24 cellular contexts compared by ENCODE assay signal in the genomic region with DNA sequence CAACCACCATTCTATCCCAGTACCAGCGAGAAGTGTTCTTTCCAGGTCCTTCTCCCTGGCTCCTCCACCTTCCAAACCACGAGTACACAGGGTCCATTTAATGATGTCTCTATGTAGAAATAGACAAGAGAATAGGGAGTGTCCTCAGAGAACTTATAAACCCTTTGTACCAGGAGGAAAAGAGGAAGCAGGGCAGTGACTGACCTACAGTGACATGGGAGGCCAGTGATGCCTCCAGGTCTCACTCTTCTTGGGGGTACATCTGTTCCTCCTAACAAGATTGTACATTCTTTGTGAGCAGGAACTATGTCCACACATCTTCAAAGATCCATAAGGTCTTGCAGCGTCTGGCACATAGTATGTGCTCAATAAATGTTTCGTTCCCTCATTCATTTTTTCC. TPM values are rescaled to one million over a fixed set of nuclear protein-coding genes. Genes with fewer than 3 reads are reported as not detected.
DNase-seq lines count a peak whose midpoint lies in the region; ATAC-seq, FAIRE-seq and TF ChIP-seq lines count a peak whose summit lies in the region.
"Had no signal": no experiment of that assay in that cellular context is flagged by ENCODE, and none has a peak within 500 bp of the region (broad histone marks: within the 10 kb centered on the region; RNA-seq: fewer than 3 reads in every experiment).

No MANE protein-coding gene starts in this region.

- BruUV-seq in HepG2 (replicated peaks; lab: Mats Ljungman, UMichigan), result no TSS peak

- H3K27ac Mint-ChIP-seq in astrocyte (ENCODE audit: unreplicated experiment), result no peak overlapping the region
- no peak overlapping the region for H3K27ac Mint-ChIP-seq in naive thymus-derived CD4-positive, alpha-beta T cell
- H3K27ac Mint-ChIP-seq: activated CD4-positive, alpha-beta memory T cell treated with anti-CD3 and anti-CD28 coated beads for 36 hours; activated naive CD4-positive, alpha-beta T cell treated with anti-CD3 and anti-CD28 coated beads for 36 hours; CD8-positive, alpha-beta memory T cell; HFFc6; natural killer cell treated with Interleukin-12 subunit alpha and Interleukin-12 subunit beta and Interleukin-15 and Interleukin-18, amount 100 ng/mL, for 72 hours; progenitor cell of endocrine pancreas; T-helper 1 cell treated with Interleukin-12 subunit alpha and Interleukin-12 subunit beta and Interleukin-4 antibody, amounts not matched to agents 30 μg/mL and 1 μg/mL, for 36 hours had no signal

- H3K27me3 ChIP-seq in right lobe of liver (no peaks in the 10 kb centered on the region), HepG2 (ENCODE audit: control insufficient read depth in 1 of 2, insufficient read depth in 2 of 2, low read length in 2 of 2) (peaks cover 0 to 3% of the 10 kb centered on the region in 2 experiments; a peak in 1 of 5 replicates), astrocyte (ENCODE audit: insufficient read depth, low read length) (peaks cover 9% of the 10 kb centered on the region)
- H3K27me3 ChIP-seq in naive thymus-derived CD4-positive, alpha-beta T cell (ENCODE audit: control insufficient read depth in 2 of 2, insufficient read depth in 2 of 2, low read length in 2 of 2), result no peaks in the 10 kb centered on the region
- H3K27me3 ChIP-seq: ascending aorta had no signal

- H3K4me1 Mint-ChIP-seq in astrocyte (ENCODE audit: low read depth, unreplicated experiment), result no peaks in the 10 kb centered on the region
- peaks cover 0 to 4% (median 0%) of the 10 kb centered on the region in 7 donors for H3K4me1 Mint-ChIP-seq in naive thymus-derived CD4-positive, alpha-beta T cell
- H3K4me1 Mint-ChIP-seq: CD8-positive, alpha-beta memory T cell had no signal

- H3K79me2 ChIP-seq in HepG2 (ENCODE audit: insufficient read depth, low read length), result no peaks in the 10 kb centered on the region
- H3K79me2 ChIP-seq in astrocyte (ENCODE audit: insufficient read depth, low read length), result no peaks in the 10 kb centered on the region

- TF ChIP-seq EP300 in HepG2 (IDR thresholded peaks at IDR 0.05; ENCODE audit: low read depth in 2 of 2, low read length in 2 of 2) (no peak), HepG2 (CRISPR knock-in tag; IDR thresholded peaks at IDR 0.05; ENCODE audit: borderline replicate concordance) (no peak)

- 58% methylated on average over 4 of the region's 4 CpGs for WGBS in right lobe of liver (ENCODE audit: insufficient coverage, low coverage, low lambda C conversion rate, missing lambda C conversion rate)
- WGBS in HepG2 (ENCODE audit: low lambda C conversion rate), result 17% methylated on average over 4 of the region's 4 CpGs

- no peak for TF ChIP-seq RAD21 in HepG2 (CRISPR knock-in tag; IDR thresholded peaks at IDR 0.05)

- CTCF ChIA-PET in HepG2 (lab: Yijun Ruan, JAX; ENCODE audit: low intra/inter-chr PET ratio, low total read pairs), result no interaction called here
- CTCF ChIA-PET in naive thymus-derived CD4-positive, alpha-beta T cell (lab: Charles Lee), result no interaction called here

- peak in 1 of 3 donors; percentile 17 for DNase-seq in right lobe of liver
- no peak for DNase-seq in HepG2 (ENCODE audit: low spot score)
- no peak for DNase-seq in astrocyte (ENCODE audit: low read depth)
- no peak for DNase-seq in naive thymus-derived CD4-positive, alpha-beta T cell
- no peak for DNase-seq in activated T-cell treated with anti-CD3 and anti-CD28 coated beads, Interleukin-2, amount 50 U/mL, for 1 hour
- no peak for DNase-seq in NCI-H2227 treated with DMSO at 0.1 percent for 48 hours (lab: John Stamatoyannopoulos, UW)
- no peak for DNase-seq in T1000 (lab: John Stamatoyannopoulos, UW)
- no peak for DNase-seq in GM12892 (ENCODE audit: insufficient read length)
- DNase-seq: activated CD4-positive, alpha-beta memory T cell treated with anti-CD3 and anti-CD28 coated beads for 36 hours; activated naive CD4-positive, alpha-beta T cell treated with anti-CD3 and anti-CD28 coated beads for 36 hours; activated T-cell treated with anti-CD3 and anti-CD28 coated beads, Interleukin-2, amount 50 U/mL, for 4 hours; CD8-positive, alpha-beta memory T cell; DMS79 treated with DMSO at 0.1 percent for 48 hours; NCI-H510A treated with DMSO at 0.1 percent for 48 hours; spleen; substantia nigra had no signal

- FAIRE-seq in HepG2 (lab: Jason Lieb, UNC), result no peak
- no peak for FAIRE-seq in astrocyte (lab: Jason Lieb, UNC)
- FAIRE-seq in GM12892 (lab: Jason Lieb, UNC), result no peak
- FAIRE-seq: colon had no signal

- in situ Hi-C loops in HepG2 (cut with HindIII; ENCODE audit: extremely low pct_ligation_motif_present, low pct_unique_long_range_greater_than_20kb), result no loop called here

- H3K9me3 ChIP-seq in right lobe of liver, result no peaks in the 10 kb centered on the region
- no peaks in the 10 kb centered on the region for H3K9me3 ChIP-seq in HepG2 (ENCODE audit: low read length)
- no peaks in the 10 kb centered on the region for H3K9me3 ChIP-seq in astrocyte (ENCODE audit: insufficient read depth, low read depth, low read length)
- H3K9me3 ChIP-seq in naive thymus-derived CD4-positive, alpha-beta T cell (ENCODE audit: control insufficient read depth in 2 of 3, low read length in 3 of 3), result no peaks in the 10 kb centered on the region
- H3K9me3 ChIP-seq: ascending aorta, spleen had no signal

- no peak overlapping the region for H3K9ac ChIP-seq in HepG2 (ENCODE audit: insufficient read depth, low read depth, low read length)
- H3K9ac ChIP-seq in astrocyte (ENCODE audit: low read length), result no peak overlapping the region
- H3K9ac ChIP-seq: KMS-11 had no signal

- no peaks in the 10 kb centered on the region for H3K36me3 ChIP-seq in right lobe of liver
- H3K36me3 ChIP-seq in HepG2 (replicated peaks in 1 of 2; ENCODE audit: control insufficient read depth in 1 of 2, insufficient read depth in 2 of 2, low read length in 2 of 2), result no peaks in the 10 kb centered on the region
- H3K36me3 ChIP-seq in astrocyte (ENCODE audit: insufficient read depth, low read length), result no peaks in the 10 kb centered on the region
- H3K36me3 ChIP-seq in naive thymus-derived CD4-positive, alpha-beta T cell (ENCODE audit: control insufficient read depth in 2 of 3, insufficient read depth in 3 of 3, low read length in 3 of 3), result no peaks in the 10 kb centered on the region
- H3K36me3 ChIP-seq: ascending aorta, spleen, WERI-Rb-1 had no signal

- H3K4me3 ChIP-seq in right lobe of liver (no peak overlapping the region), HepG2 (replicated peaks in 1 of 3; ENCODE audit: insufficient read depth in 1 of 3, low read depth in 2 of 3, low read length in 3 of 3) (no peak overlapping the region), astrocyte (ENCODE audit: insufficient read depth, low read depth, low read length) (no peak overlapping the region)
- no peak overlapping the region for H3K4me3 ChIP-seq in naive thymus-derived CD4-positive, alpha-beta T cell (ENCODE audit: low read length)
- H3K4me3 ChIP-seq: ascending aorta, spleen had no signal

- H3K9me3 Mint-ChIP-seq in astrocyte (ENCODE audit: unreplicated experiment), result no peaks in the 10 kb centered on the region
- no peaks in the 10 kb centered on the region for H3K9me3 Mint-ChIP-seq in naive thymus-derived CD4-positive, alpha-beta T cell
- H3K9me3 Mint-ChIP-seq: activated CD4-positive, alpha-beta memory T cell treated with anti-CD3 and anti-CD28 coated beads for 36 hours; activated naive CD4-positive, alpha-beta T cell treated with anti-CD3 and anti-CD28 coated beads for 36 hours; activated T-cell treated with anti-CD3 and anti-CD28 coated beads, Interleukin-2, amount 50 U/mL, for 4 hours; HFFc6; natural killer cell treated with Interleukin-12 subunit alpha and Interleukin-12 subunit beta and Interleukin-15 and Interleukin-18, amount 100 ng/mL, for 72 hours; T-helper 1 cell treated with Interleukin-12 subunit alpha and Interleukin-12 subunit beta and Interleukin-4 antibody, amounts not matched to agents 30 μg/mL and 1 μg/mL, for 36 hours had no signal

- H3K27ac ChIP-seq in right lobe of liver (no peak overlapping the region), HepG2 (ENCODE audit: extremely low read length, insufficient read depth, low read length) (no peak overlapping the region), astrocyte (ENCODE audit: low read depth, low read length) (no peak overlapping the region)
- H3K27ac ChIP-seq in naive thymus-derived CD4-positive, alpha-beta T cell (ENCODE audit: low read depth, low read length), result no peak overlapping the region
- H3K27ac ChIP-seq: ascending aorta, KMS-11, WERI-Rb-1 had no signal

- H3K36me3 Mint-ChIP-seq in astrocyte (ENCODE audit: low read depth, unreplicated experiment), result peaks cover 2% of the 10 kb centered on the region
- peaks cover 0 to 3% (median 0%) of the 10 kb centered on the region in 5 donors for H3K36me3 Mint-ChIP-seq in naive thymus-derived CD4-positive, alpha-beta T cell
- H3K36me3 Mint-ChIP-seq: activated CD4-positive, alpha-beta memory T cell treated with anti-CD3 and anti-CD28 coated beads for 36 hours; CD8-positive, alpha-beta memory T cell; natural killer cell treated with Interleukin-12 subunit alpha and Interleukin-12 subunit beta and Interleukin-15 and Interleukin-18, amount 100 ng/mL, for 72 hours had no signal

- TF ChIP-seq POLR2A in right lobe of liver (IDR thresholded peaks at IDR 0.05) (no peak), HepG2 (IDR thresholded peaks at IDR 0.05; ENCODE audit: insufficient read depth in 1 of 2, low read depth in 2 of 2, low read length in 2 of 2) (no peak), GM12892 (IDR thresholded peaks at IDR 0.05; ENCODE audit: low read depth, low read length) (no peak)

- intact Hi-C loops in right lobe of liver (cut with DNase I) (no loop called here), HepG2 (cut with micrococcal nuclease; ENCODE audit: unreplicated experiment) (no loop called here)
- intact Hi-C loops in naive thymus-derived CD4-positive, alpha-beta T cell (cut with micrococcal nuclease), result no loop called here

- H4K20me1 ChIP-seq in HepG2 (ENCODE audit: insufficient read depth, low read length), result no peaks in the 10 kb centered on the region
- H4K20me1 ChIP-seq in astrocyte (ENCODE audit: insufficient read depth, low read length), result no peaks in the 10 kb centered on the region

- H2AFZ ChIP-seq in HepG2 (ENCODE audit: low read length), result no peak overlapping the region
- H2AFZ ChIP-seq in astrocyte (ENCODE audit: low read depth, low read length), result no peak overlapping the region

- no peak for TF ChIP-seq CTCF in right lobe of liver (IDR thresholded peaks at IDR 0.05)
- no peak for TF ChIP-seq CTCF in HepG2 (CRISPR knock-in tag; IDR thresholded peaks at IDR 0.05)
- no peak for TF ChIP-seq CTCF in astrocyte (IDR thresholded peaks at IDR 0.05; ENCODE audit: insufficient read depth, low read depth, low read length)

- peak overlapping the region; percentile 5 for H3K4me3 Mint-ChIP-seq in astrocyte (ENCODE audit: unreplicated experiment)
- H3K4me3 Mint-ChIP-seq in naive thymus-derived CD4-positive, alpha-beta T cell, result no peak overlapping the region
- H3K4me3 Mint-ChIP-seq: activated CD4-positive, alpha-beta memory T cell treated with anti-CD3 and anti-CD28 coated beads for 36 hours; activated naive CD4-positive, alpha-beta T cell treated with anti-CD3 and anti-CD28 coated beads for 36 hours; activated T-cell treated with anti-CD3 and anti-CD28 coated beads, Interleukin-2, amount 50 U/mL, for 4 hours; CD8-positive, alpha-beta memory T cell; HFFc6; natural killer cell treated with Interleukin-12 subunit alpha and Interleukin-12 subunit beta and Interleukin-15 and Interleukin-18, amount 100 ng/mL, for 72 hours; T-helper 1 cell treated with Interleukin-12 subunit alpha and Interleukin-12 subunit beta and Interleukin-4 antibody, amounts not matched to agents 30 μg/mL and 1 μg/mL, for 36 hours had no signal

- no peaks in the 10 kb centered on the region for H3K4me1 ChIP-seq in right lobe of liver
- H3K4me1 ChIP-seq in HepG2 (ENCODE audit: insufficient read depth, low read length), result no peaks in the 10 kb centered on the region
- no peaks in the 10 kb centered on the region for H3K4me1 ChIP-seq in astrocyte (ENCODE audit: insufficient read depth, low read length)
- H3K4me1 ChIP-seq in naive thymus-derived CD4-positive, alpha-beta T cell (ENCODE audit: control insufficient read depth in 2 of 2, insufficient read depth in 2 of 2, low read length in 2 of 2), result no peaks in the 10 kb centered on the region

- ATAC-seq in right lobe of liver, result peak; percentile 21 to 33 (median 28)
- ATAC-seq in HepG2, result no peak
- ATAC-seq in naive thymus-derived CD4-positive, alpha-beta T cell, result peak; percentile 60
- ATAC-seq: activated T-cell treated with anti-CD3 and anti-CD28 coated beads, Interleukin-2, amount 50 U/mL, for 4 hours; natural killer cell treated with Interleukin-12 subunit alpha and Interleukin-12 subunit beta and Interleukin-15 and Interleukin-18, amount 100 ng/mL, for 72 hours had no signal

- POLR2A ChIA-PET in HepG2 (lab: Yijun Ruan, JAX), result no interaction called here
- POLR2A ChIA-PET in naive thymus-derived CD4-positive, alpha-beta T cell (lab: Charles Lee), result no interaction called here

- H3K4me2 ChIP-seq in HepG2 (ENCODE audit: low read depth, low read length), result no peak overlapping the region
- H3K4me2 ChIP-seq in astrocyte (ENCODE audit: low read length), result no peak overlapping the region
- H3K4me2 ChIP-seq: KMS-11 had no signal

- H3K27me3 Mint-ChIP-seq in astrocyte (ENCODE audit: low read depth, unreplicated experiment), result peaks cover 65% of the 10 kb centered on the region
- H3K27me3 Mint-ChIP-seq in naive thymus-derived CD4-positive, alpha-beta T cell, result peaks cover 0 to 22% (median 12%) of the 10 kb centered on the region in 5 donors

RNA-seq across cellular contexts. Expression of a gene that starts 18.7 kb away (rescaled TPM):
- total RNA-seq in right lobe of liver (1 to 10 TPM; 2.7 to 9.0 (median 3.8) TPM), HepG2 (2016; rRNA removed; fragmentation: Illumina TruSeq; extraction: Trizol) (not detected in 2 replicates), astrocyte (not detected in 2 replicates)
- not detected in 2 replicates for total RNA-seq in HepG2 (2016; cell fraction: cytosol; rRNA removed; fragmentation: Illumina TruSeq; extraction: Trizol; ENCODE audit: low read depth)
- total RNA-seq in HepG2 (2016; cell fraction: insoluble cytoplasmic fraction; rRNA removed; fragmentation: Illumina TruSeq; extraction: Trizol), result not detected in 2 replicates
- not detected in 2 replicates for total RNA-seq in HepG2 (2016; cell fraction: membrane; rRNA removed; fragmentation: Illumina TruSeq; extraction: Trizol)
- not detected in 2 replicates for total RNA-seq in HepG2 (2016; cell fraction: nucleus; rRNA removed; fragmentation: Illumina TruSeq; extraction: Trizol)
- polyA plus RNA-seq in HepG2 (2011; rRNA removed), result 0.04 and 0.08 TPM in 2 replicates
- 0.08 TPM in 2 replicates for polyA plus RNA-seq in HepG2 (2011; cell fraction: cytosol; rRNA removed)
- not detected in 2 replicates for polyA plus RNA-seq in HepG2 (2011; cell fraction: nucleus; rRNA removed)
- not detected in 2 replicates for polyA plus RNA-seq in HepG2 (2012)
- not detected in 2 replicates for polyA plus RNA-seq in HepG2 (2016; cell fraction: cytosol; fragmentation: Illumina TruSeq; extraction: Trizol; ENCODE audit: low read depth)
- polyA plus RNA-seq in HepG2 (2016; cell fraction: insoluble cytoplasmic fraction; fragmentation: Illumina TruSeq; extraction: Trizol; ENCODE audit: low read depth), result not detected in 2 replicates
- not detected in 2 replicates for polyA plus RNA-seq in HepG2 (2016; cell fraction: membrane; fragmentation: Illumina TruSeq; extraction: Trizol; ENCODE audit: low read depth)
- not detected in 2 replicates for polyA plus RNA-seq in HepG2 (2016; cell fraction: nucleus; fragmentation: Illumina TruSeq; extraction: Trizol; ENCODE audit: insufficient read depth, low read depth)
- polyA minus RNA-seq in HepG2 (2011; rRNA and poly(A)+ RNA removed; ENCODE audit: low replicate concordance), result not detected in 2 replicates
- polyA minus RNA-seq in HepG2 (2011; cell fraction: cytosol; rRNA and poly(A)+ RNA removed), result not detected in 2 replicates
- polyA minus RNA-seq in HepG2 (2011; cell fraction: nucleus; rRNA and poly(A)+ RNA removed), result not detected in 2 replicates
- total RNA-seq in naive thymus-derived CD4-positive, alpha-beta T cell, result not detected
- polyA plus RNA-seq in naive thymus-derived CD4-positive, alpha-beta T cell, result not detected
- 0.13 TPM for polyA plus RNA-seq in GM12892 (2012; ENCODE audit: missing spikeins)
- total RNA-seq: natural killer cell treated with Interleukin-12 subunit alpha and Interleukin-12 subunit beta and Interleukin-15 and Interleukin-18, amount 100 ng/mL, for 72 hours had no signal
- polyA plus RNA-seq: CD8-positive, alpha-beta memory T cell had no signal
